ENCODE assay signal across 8 cellular contexts in the genomic region with DNA sequence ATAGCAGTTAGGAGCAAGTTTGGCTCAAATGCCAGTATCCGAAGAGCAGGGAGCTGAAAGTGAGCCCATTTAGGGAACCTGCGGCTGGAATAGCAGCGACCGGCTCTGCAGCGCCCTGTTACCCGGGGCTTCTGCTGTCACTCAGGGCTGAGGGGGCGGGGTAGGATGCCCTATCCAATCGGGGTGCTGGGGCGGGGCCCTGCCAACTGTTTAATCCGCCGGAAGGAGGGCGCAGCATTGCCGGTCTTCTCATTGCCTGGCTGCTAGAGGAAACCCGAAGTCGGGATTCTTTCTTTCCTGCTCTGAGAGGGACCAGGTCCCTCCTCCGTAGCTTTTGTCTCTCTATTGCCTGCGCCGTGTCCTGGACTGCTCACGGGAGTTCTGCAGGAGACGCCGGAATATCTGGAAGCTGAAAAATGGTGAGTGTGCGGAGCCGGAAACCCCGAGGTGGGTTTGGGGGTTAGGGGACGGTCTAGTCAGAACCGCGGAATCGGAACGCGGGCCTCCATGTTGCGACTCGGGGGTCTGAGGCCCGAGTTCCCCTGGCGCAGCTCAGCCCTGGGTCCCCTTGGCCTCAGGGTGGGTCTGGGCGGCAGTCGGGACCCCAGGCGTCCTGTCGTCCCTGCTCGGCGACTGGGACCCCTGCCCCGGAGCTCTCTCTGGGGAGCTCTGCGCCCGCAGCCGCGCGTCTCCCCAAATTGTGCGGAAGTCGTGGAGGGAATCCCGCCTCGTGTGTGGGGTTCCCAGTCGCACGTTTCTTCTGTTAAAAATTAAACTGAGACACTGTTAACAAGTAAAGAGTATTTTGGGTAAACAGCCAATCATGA. TPM values are rescaled to one million over a fixed set of nuclear protein-coding genes. Genes with fewer than 3 reads are reported as not detected.
DNase-seq lines count a peak whose midpoint lies in the region; ATAC-seq and TF ChIP-seq lines count a peak whose summit lies in the region.

No MANE protein-coding gene starts in this region.

- peaks cover 0 to 39% (median 26%) of the 10 kb centered on the region in 10 experiments; a peak in 17 of 20 replicates for H3K4me1 ChIP-seq in BLaER1 treated with 17β-estradiol and CSF1 and Interleukin-3, amounts not matched to agents 10 nM and 100 nM
- no peaks in the 10 kb centered on the region for H3K4me1 ChIP-seq in NT2/D1 (ENCODE audit: insufficient read depth, insufficient read length)
- no peaks in the 10 kb centered on the region for H3K4me1 ChIP-seq in mucosa of descending colon (ENCODE audit: low read depth)

- peak; percentile 79 for DNase-seq in HS-5 (ENCODE audit: low read depth)
- peak; percentile 95 for DNase-seq in NT2/D1 (ENCODE audit: low read depth, low spot score)
- DNase-seq in activated CD8-positive, alpha-beta memory T cell treated with anti-CD3 and anti-CD28 coated beads, Interleukin-2, amount 50 U/mL, for 4 hours: peak; percentile 91
- DNase-seq in epithelial cell of prostate (ENCODE audit: low read depth, low spot score): peak; percentile 79
- peak; percentile 97 to 99 (median 97) for DNase-seq in mucosa of descending colon
- DNase-seq in stimulated activated CD8-positive, alpha-beta memory T cell treated with anti-CD3 and anti-CD28 coated beads, Interleukin-2, amount 100 ng/mL, for 48 hours (ENCODE audit: low read depth in 2 of 2): peak; percentile 92 to 93

- H3K27ac ChIP-seq in BLaER1 treated with 17β-estradiol and CSF1 and Interleukin-3, amounts not matched to agents 10 nM and 100 nM: peak overlapping the region; percentile 78 to 96 (median 91)
- peak overlapping the region; percentile 59 for H3K27ac ChIP-seq in epithelial cell of prostate

- H3K4me3 ChIP-seq in BLaER1 treated with 17β-estradiol and CSF1 and Interleukin-3, amounts not matched to agents 10 nM and 100 nM: peak overlapping the region; percentile 88 to 100 (median 94)
- peak overlapping the region; percentile 98 for H3K4me3 ChIP-seq in NT2/D1 (ENCODE audit: insufficient read length, low read depth)
- H3K4me3 ChIP-seq in mucosa of descending colon: peak overlapping the region; percentile 66

- peaks cover 0 to 49% (median 31%) of the 10 kb centered on the region in 11 experiments; a peak in 14 of 22 replicates for H4K20me1 ChIP-seq in BLaER1 treated with 17β-estradiol and CSF1 and Interleukin-3, amounts not matched to agents 10 nM and 100 nM

- peak overlapping the region; percentile 89 to 97 (median 92) for H3K9ac ChIP-seq in BLaER1 treated with 17β-estradiol and CSF1 and Interleukin-3, amounts not matched to agents 10 nM and 100 nM
- H3K9ac ChIP-seq in NT2/D1 (ENCODE audit: insufficient read length, low read depth): peak overlapping the region; percentile 97

- TF ChIP-seq CTCF in mucosa of descending colon (IDR thresholded peaks at IDR 0.05): no peak

- ATAC-seq in GM19395 (IDR thresholded peaks at IDR 0.05; ENCODE audit: unreplicated experiment) (peak; percentile 70), mucosa of descending colon (peak; percentile 99)

- peaks cover 39 to 74% (median 59%) of the 10 kb centered on the region in 11 experiments for H3K9me3 ChIP-seq in BLaER1 treated with 17β-estradiol and CSF1 and Interleukin-3, amounts not matched to agents 10 nM and 100 nM (replicated peaks in 1 of 11)
- H3K9me3 ChIP-seq in NT2/D1 (ENCODE audit: insufficient read depth, low read length): peaks cover 12% of the 10 kb centered on the region
- peaks cover 3% of the 10 kb centered on the region for H3K9me3 ChIP-seq in mucosa of descending colon

- peaks cover 25 to 42% (median 35%) of the 10 kb centered on the region in 11 experiments for H3K36me3 ChIP-seq in BLaER1 treated with 17β-estradiol and CSF1 and Interleukin-3, amounts not matched to agents 10 nM and 100 nM
- peaks cover 19% of the 10 kb centered on the region for H3K36me3 ChIP-seq in NT2/D1 (ENCODE audit: insufficient read depth, insufficient read length, low read length)
- H3K36me3 ChIP-seq in mucosa of descending colon (ENCODE audit: low read depth): no peaks in the 10 kb centered on the region

- peak overlapping the region; percentile 76 to 97 (median 86) for H3K4me2 ChIP-seq in BLaER1 treated with 17β-estradiol and CSF1 and Interleukin-3, amounts not matched to agents 10 nM and 100 nM

- intact Hi-C loops in mucosa of descending colon (cut with DNase I, micrococcal nuclease): loop anchor here in 1 of 2 donors (2.0 kb wide), 1 partner anchor 63 kb away; the partner anchor contains the start of gene ZNF700

- no peaks in the 10 kb centered on the region for H3K27me3 ChIP-seq in BLaER1 treated with 17β-estradiol and CSF1 and Interleukin-3, amounts not matched to agents 10 nM and 100 nM
- no peaks in the 10 kb centered on the region for H3K27me3 ChIP-seq in NT2/D1 (ENCODE audit: insufficient read depth, insufficient read length)

RNA-seq across cellular contexts. Expression of gene ZNF763, which starts 22.8 kb away (rescaled TPM):
- total RNA-seq in mucosa of descending colon: 1 to 10 TPM; 4.7 to 8.9 (median 6.7) TPM

RNA-seq across cellular contexts. Expression of gene ZNF433, which starts 47.9 kb away (rescaled TPM):
- 1 to 10 TPM; 1.8 to 4.7 (median 2.5) TPM for total RNA-seq in mucosa of descending colon

Comparison
In these comparisons a context has a peak if more than half of its experiments do, and no peak if none do; other contexts are left out.
1. Peak in every context shown above with its lines: DNase-seq, ATAC-seq, H3K4me3 ChIP-seq and H3K27ac ChIP-seq.